In genomic region chr12:106213721-106214121, GRCh38 we compare ENCODE assay signal across 26 cellular contexts.
"Had no signal": no experiment of that assay in that cellular context is flagged by ENCODE, and none has a peak within 500 bp of the region (broad histone marks: within the 10 kb centered on the region; RNA-seq: fewer than 3 reads in every experiment).

No MANE protein-coding gene starts in this region.

- H3K27ac ChIP-seq: ascending aorta, brain microvascular endothelial cell, esophagus muscularis mucosa, heart right ventricle, neutrophil, VCaP had no signal

- H3K36me3 Mint-ChIP-seq: activated naive CD4-positive, alpha-beta T cell treated with anti-CD3 and anti-CD28 coated beads, Interleukin-2, amount 10 ng/mL, durations not matched to agents 7 days and 5 days; activated naive CD8-positive, alpha-beta T cell treated with anti-CD3 and anti-CD28 coated beads, Interleukin-2, amount 10 ng/mL, durations not matched to agents 7 days and 5 days had no signal

- H3K36me3 ChIP-seq: ascending aorta, brain microvascular endothelial cell, esophagus muscularis mucosa, heart right ventricle, neutrophil, tibial nerve had no signal

- H3K9me3 Mint-ChIP-seq: activated naive CD8-positive, alpha-beta T cell treated with anti-CD3 and anti-CD28 coated beads, Interleukin-2, amount 10 ng/mL, durations not matched to agents 7 days and 5 days had no signal

- H3K9me3 ChIP-seq: neutrophil had no signal

- H3K4me1 ChIP-seq: ascending aorta, esophagus muscularis mucosa, heart right ventricle had no signal

- H3K27ac Mint-ChIP-seq: activated naive CD4-positive, alpha-beta T cell treated with anti-CD3 and anti-CD28 coated beads, Interleukin-2, amount 10 ng/mL, durations not matched to agents 7 days and 5 days; activated naive CD8-positive, alpha-beta T cell treated with anti-CD3 and anti-CD28 coated beads, Interleukin-2, amount 10 ng/mL, durations not matched to agents 7 days and 5 days; activated T-helper 1 cell treated with anti-CD3 and anti-CD28 coated beads, Interleukin-12 subunit alpha, Interleukin-12 subunit beta, Interleukin-2, Interleukin-4 antibody, amounts not matched to agents 30 ng/mL and 10 ng/mL and 1 ng/mL, durations not matched to agents 14 hours and 24 hours and 36 hours; natural killer cell treated with Interleukin-12 subunit alpha and Interleukin-12 subunit beta and Interleukin-15 and Interleukin-18, amount 100 ng/mL, for 72 hours; progenitor cell of endocrine pancreas; T-helper 1 cell treated with Interleukin-12 subunit alpha and Interleukin-12 subunit beta and Interleukin-4 antibody, amounts not matched to agents 30 μg/mL and 1 μg/mL, for 36 hours had no signal

- DNase-seq: activated CD4-positive, alpha-beta T cell treated with anti-CD3 and anti-CD28 coated beads for 4 hours; activated CD4-positive, alpha-beta T cell treated with anti-CD3 and anti-CD28 coated beads, Interleukin-2, amount 50 U/mL, for 48 hours; activated CD8-positive, alpha-beta memory T cell treated with anti-CD3 and anti-CD28 coated beads for 24 hours; activated effector memory CD4-positive, alpha-beta T cell treated with anti-CD3 and anti-CD28 coated beads, Interleukin-2, amount 50 U/mL, for 16 hours; activated naive CD4-positive, alpha-beta T cell treated with anti-CD3 and anti-CD28 coated beads, Interleukin-2, amount 10 ng/mL, durations not matched to agents 7 days and 5 days; activated naive CD8-positive, alpha-beta T cell treated with anti-CD3 and anti-CD28 coated beads, Interleukin-2, amount 10 ng/mL, durations not matched to agents 7 days and 5 days; brain microvascular endothelial cell; foreskin melanocyte; heart right ventricle; left ventricle myocardium superior; mucosa of descending colon; stimulated activated CD4-positive, alpha-beta T cell treated with anti-CD3 and anti-CD28 coated beads, Interleukin-2, amount 100 ng/mL, for 48 hours; stimulated activated naive CD4-positive, alpha-beta T cell treated with Interleukin-2 at 50 U/mL for 16 hours; SW 1271; T-helper 9 cell had no signal

- H3K4me3 Mint-ChIP-seq: activated naive CD4-positive, alpha-beta T cell treated with anti-CD3 and anti-CD28 coated beads, Interleukin-2, amount 10 ng/mL, durations not matched to agents 7 days and 5 days; activated naive CD8-positive, alpha-beta T cell treated with anti-CD3 and anti-CD28 coated beads, Interleukin-2, amount 10 ng/mL, durations not matched to agents 7 days and 5 days; activated T-helper 1 cell treated with anti-CD3 and anti-CD28 coated beads, Interleukin-12 subunit alpha, Interleukin-12 subunit beta, Interleukin-2, Interleukin-4 antibody, amounts not matched to agents 30 ng/mL and 10 ng/mL and 1 ng/mL, durations not matched to agents 14 hours and 24 hours and 36 hours; natural killer cell treated with Interleukin-12 subunit alpha and Interleukin-12 subunit beta and Interleukin-15 and Interleukin-18, amount 100 ng/mL, for 72 hours; T-helper 1 cell treated with Interleukin-12 subunit alpha and Interleukin-12 subunit beta and Interleukin-4 antibody, amounts not matched to agents 30 μg/mL and 1 μg/mL, for 36 hours had no signal

- ATAC-seq: heart right ventricle; left ventricle myocardium superior; mucosa of descending colon; natural killer cell treated with Interleukin-12 subunit alpha and Interleukin-12 subunit beta and Interleukin-15 and Interleukin-18, amount 100 ng/mL, for 72 hours had no signal

- H3K27me3 ChIP-seq: ascending aorta, brain microvascular endothelial cell, tibial nerve had no signal

- FAIRE-seq: TTC549, urothelium cell line had no signal

- H3K4me3 ChIP-seq: ascending aorta, esophagus muscularis mucosa, heart right ventricle, mucosa of descending colon, tibial nerve had no signal

- H3K4me1 Mint-ChIP-seq: activated naive CD4-positive, alpha-beta T cell treated with anti-CD3 and anti-CD28 coated beads, Interleukin-2, amount 10 ng/mL, durations not matched to agents 7 days and 5 days; activated naive CD8-positive, alpha-beta T cell treated with anti-CD3 and anti-CD28 coated beads, Interleukin-2, amount 10 ng/mL, durations not matched to agents 7 days and 5 days had no signal
